9 cellular contexts compared by ENCODE assay signal in genomic region chr5:79924936-79925893, GRCh38.
DNase-seq lines count a peak whose midpoint lies in the region; ATAC-seq and TF ChIP-seq lines count a peak whose summit lies in the region.
"Had no signal": no experiment of that assay in that cellular context is flagged by ENCODE, and none has a peak within 500 bp of the region (broad histone marks: within the 10 kb centered on the region; RNA-seq: fewer than 3 reads in every experiment).

No MANE protein-coding gene starts in this region.

- no peak overlapping the region for H4K91ac ChIP-seq in mesenchymal stem cell (ENCODE audit: low read length)

- no peaks in the 10 kb centered on the region for H3K79me2 ChIP-seq in MM.1S (ENCODE audit: low read length)

- TF ChIP-seq CTCF in GM06990 (IDR thresholded peaks at IDR 0.05; ENCODE audit: insufficient read depth, low read length, poor library complexity, severe bottlenecking) (peak; percentile 35), MM.1S (IDR thresholded peaks at IDR 0.05; ENCODE audit: low read length) (peak; percentile 38), vagina (IDR thresholded peaks at IDR 0.05) (no peak)

- H2AK5ac ChIP-seq in mesenchymal stem cell (ENCODE audit: low read length, severe bottlenecking), result no peak overlapping the region

- no peaks in the 10 kb centered on the region for H3K4me1 Mint-ChIP-seq in activated naive CD8-positive, alpha-beta T cell treated with anti-CD3 and anti-CD28 coated beads, Interleukin-2, amount 50 U/mL, for 24 hours

- no peak overlapping the region for H3K9ac ChIP-seq in MM.1S (ENCODE audit: low read length)
- no peak overlapping the region for H3K9ac ChIP-seq in mesenchymal stem cell (ENCODE audit: low read length)

- no peak overlapping the region for H3K27ac ChIP-seq in MM.1S (ENCODE audit: low read length)
- no peak overlapping the region for H3K27ac ChIP-seq in mesenchymal stem cell (ENCODE audit: low read length, poor library complexity, severe bottlenecking)
- H3K27ac ChIP-seq in vagina, result no peak overlapping the region
- H3K27ac ChIP-seq: SJSA1 had no signal

- H3K4me1 ChIP-seq in MM.1S (ENCODE audit: low read length) (no peaks in the 10 kb centered on the region), mesenchymal stem cell (ENCODE audit: control insufficient read depth, insufficient read depth, low read depth, low read length) (no peaks in the 10 kb centered on the region), vagina (no peaks in the 10 kb centered on the region)
- H3K4me1 ChIP-seq: SJSA1 had no signal

- no peaks in the 10 kb centered on the region for H4K20me1 ChIP-seq in MM.1S (ENCODE audit: insufficient read depth, low read length)

- H3K79me1 ChIP-seq in mesenchymal stem cell (replicated peaks; ENCODE audit: low read length, poor library complexity, severe bottlenecking), result no peaks in the 10 kb centered on the region

- H3K27me3 ChIP-seq in GM06990 (replicated peaks; ENCODE audit: control insufficient read depth, insufficient read depth, low read length) (no peaks in the 10 kb centered on the region), MM.1S (replicated peaks; ENCODE audit: insufficient read depth, low read length) (no peaks in the 10 kb centered on the region), mesenchymal stem cell (ENCODE audit: control insufficient read depth in 1 of 2, insufficient read depth in 1 of 2, low read length in 2 of 2) (peaks cover 19 to 37% of the 10 kb centered on the region in 2 experiments), vagina (no peaks in the 10 kb centered on the region)

- no peaks in the 10 kb centered on the region for H3K9me3 Mint-ChIP-seq in activated naive CD8-positive, alpha-beta T cell treated with anti-CD3 and anti-CD28 coated beads, Interleukin-2, amount 50 U/mL, for 24 hours

- H2AFZ ChIP-seq in MM.1S (ENCODE audit: low read length), result no peak overlapping the region
- H2AFZ ChIP-seq in mesenchymal stem cell (ENCODE audit: low read depth, low read length), result no peak overlapping the region

- intact Hi-C loops in vagina (cut with DNase I), result no loop called here

- no peak overlapping the region for H3K14ac ChIP-seq in mesenchymal stem cell (ENCODE audit: low read length in 2 of 2)

- H2BK15ac ChIP-seq in mesenchymal stem cell (ENCODE audit: low read depth, poor library complexity, severe bottlenecking), result no peak overlapping the region

- no peak overlapping the region for H3K27ac Mint-ChIP-seq in activated naive CD8-positive, alpha-beta T cell treated with anti-CD3 and anti-CD28 coated beads, Interleukin-2, amount 50 U/mL, for 24 hours

- no peak overlapping the region for H4K8ac ChIP-seq in mesenchymal stem cell (ENCODE audit: low read length)

- H3K27me3 Mint-ChIP-seq in activated naive CD8-positive, alpha-beta T cell treated with anti-CD3 and anti-CD28 coated beads, Interleukin-2, amount 50 U/mL, for 24 hours, result no peaks in the 10 kb centered on the region

- H3K36me3 Mint-ChIP-seq in activated naive CD8-positive, alpha-beta T cell treated with anti-CD3 and anti-CD28 coated beads, Interleukin-2, amount 50 U/mL, for 24 hours (ENCODE audit: low read depth), result no peaks in the 10 kb centered on the region

- no peak overlapping the region for H3K4me3 Mint-ChIP-seq in activated naive CD8-positive, alpha-beta T cell treated with anti-CD3 and anti-CD28 coated beads, Interleukin-2, amount 50 U/mL, for 24 hours

- H3K9me2 ChIP-seq in MM.1S (replicated peaks; ENCODE audit: insufficient read depth, low read length), result no peaks in the 10 kb centered on the region

- no peak overlapping the region for H3K4me3 ChIP-seq in GM06990 (replicated peaks; ENCODE audit: low read depth, low read length)
- no peak overlapping the region for H3K4me3 ChIP-seq in MM.1S (ENCODE audit: low read length)
- H3K4me3 ChIP-seq in mesenchymal stem cell (ENCODE audit: insufficient read depth in 1 of 2, low read depth in 1 of 2, low read length in 2 of 2), result no peak overlapping the region
- no peak overlapping the region for H3K4me3 ChIP-seq in vagina
- H3K4me3 ChIP-seq: SJSA1 had no signal

- 77% methylated on average over 6 of the region's 9 CpGs for WGBS in mesenchymal stem cell

- H2BK5ac ChIP-seq in mesenchymal stem cell (ENCODE audit: low read depth, low read length, poor library complexity, severe bottlenecking), result no peak overlapping the region

- H3K9me3 ChIP-seq in MM.1S (replicated peaks; ENCODE audit: insufficient read depth, low read length), result no peaks in the 10 kb centered on the region
- H3K9me3 ChIP-seq in mesenchymal stem cell (ENCODE audit: control insufficient read depth, low read length), result no peaks in the 10 kb centered on the region
- H3K9me3 ChIP-seq in vagina, result no peaks in the 10 kb centered on the region
- H3K9me3 ChIP-seq: SJSA1 had no signal

- H2BK120ac ChIP-seq in mesenchymal stem cell (ENCODE audit: low read depth, low read length), result no peak overlapping the region

- no peaks in the 10 kb centered on the region for H3K36me3 ChIP-seq in GM06990 (ENCODE audit: control insufficient read depth, insufficient read depth, low read length)
- no peaks in the 10 kb centered on the region for H3K36me3 ChIP-seq in MM.1S (replicated peaks; ENCODE audit: insufficient read depth, low read length)
- no peaks in the 10 kb centered on the region for H3K36me3 ChIP-seq in mesenchymal stem cell (ENCODE audit: control insufficient read depth in 1 of 2, insufficient read depth in 2 of 2, low read depth in 1 of 2, low read length in 2 of 2)
- no peaks in the 10 kb centered on the region for H3K36me3 ChIP-seq in vagina
- H3K36me3 ChIP-seq: SJSA1 had no signal

- no peak overlapping the region for H3K18ac ChIP-seq in mesenchymal stem cell (ENCODE audit: low read depth in 1 of 2, low read length in 2 of 2)

- H3K4me2 ChIP-seq in MM.1S (ENCODE audit: low read depth, low read length) (no peak overlapping the region), mesenchymal stem cell (ENCODE audit: low read length, poor library complexity, severe bottlenecking) (no peak overlapping the region)

- no peaks in the 10 kb centered on the region for H3F3A ChIP-seq in MM.1S (ENCODE audit: insufficient read depth, low read length)

- in situ Hi-C loops in G401 (cut with HindIII; ENCODE audit: low sequenced_read_pairs), result no loop called here

- no peak for TF ChIP-seq POLR2A in vagina (IDR thresholded peaks at IDR 0.05)

- DNase-seq in GM06990 (ENCODE audit: extremely low read depth, insufficient read length), result no peak
- DNase-seq in MM.1S, result peak; percentile 17
- DNase-seq in activated naive CD8-positive, alpha-beta T cell treated with anti-CD3 and anti-CD28 coated beads, Interleukin-2, amount 50 U/mL, for 24 hours, result no peak
- peak; percentile 2 for DNase-seq in mesenchymal stem cell
- DNase-seq in A172 (ENCODE audit: low spot score), result no peak
- no peak for DNase-seq in G401 (ENCODE audit: low spot score)
- no peak for DNase-seq in vagina (ENCODE audit: extremely low spot score in 2 of 2)
- no peak for DNase-seq in NK-92 (lab: John Stamatoyannopoulos, UW; ENCODE audit: unreplicated experiment)

- H2BK12ac ChIP-seq in mesenchymal stem cell (ENCODE audit: low read length in 2 of 2), result no peak overlapping the region

- H3K4ac ChIP-seq in mesenchymal stem cell (ENCODE audit: low read depth in 1 of 2, low read length in 2 of 2), result no peak overlapping the region

- peak; percentile 52 for ATAC-seq in activated naive CD8-positive, alpha-beta T cell treated with anti-CD3 and anti-CD28 coated beads, Interleukin-2, amount 50 U/mL, for 24 hours

- H3K23ac ChIP-seq in mesenchymal stem cell (ENCODE audit: low read length in 2 of 2), result no peak overlapping the region

Comparison
In these comparisons a context has a peak if more than half of its experiments do, and no peak if none do; other contexts are left out.
1. DNase-seq: peak in MM.1S (single experiment) and mesenchymal stem cell (single experiment); none in GM06990 (single experiment), activated naive CD8-positive, alpha-beta T cell treated with anti-CD3 and anti-CD28 coated beads, Interleukin-2, amount 50 U/mL, for 24 hours (single experiment), A172 (single experiment), G401 (single experiment), vagina (0 of 2) and NK-92 (single experiment).
2. CTCF ChIP-seq: peak in GM06990 (single experiment) and MM.1S (single experiment); none in vagina (0 of 3).